ENCODE assay signal across 17 cellular contexts in genomic region chr7:36605261-36605660, GRCh38.
DNase-seq lines count a peak whose midpoint lies in the region; ATAC-seq, FAIRE-seq and TF ChIP-seq lines count a peak whose summit lies in the region.
"Had no signal": no experiment of that assay in that cellular context is flagged by ENCODE, and none has a peak within 500 bp of the region (broad histone marks: within the 10 kb centered on the region; RNA-seq: fewer than 3 reads in every experiment).

No MANE protein-coding gene starts in this region.

- H3K9me3 ChIP-seq in mammary epithelial cell (replicated peaks; ENCODE audit: insufficient read depth, low read length) = no peaks in the 10 kb centered on the region
- H3K9me3 ChIP-seq in breast epithelium = no peaks in the 10 kb centered on the region
- H3K9me3 ChIP-seq in Peyer's patch = no peaks in the 10 kb centered on the region
- H3K9me3 ChIP-seq: colonic mucosa, esophagus squamous epithelium, lower lobe of right lung had no signal

- TF ChIP-seq CTCF in mammary epithelial cell (conservative IDR thresholded peaks at IDR 0.05 in 1 of 2, IDR thresholded peaks at IDR 0.05 in 1 of 2; ENCODE audit: extremely low read depth in 1 of 2, insufficient read depth in 1 of 2, low read depth in 1 of 2, low read length in 2 of 2) (no peak), breast epithelium (IDR thresholded peaks at IDR 0.05) (no peak), bronchial epithelial cell (IDR thresholded peaks at IDR 0.05; ENCODE audit: insufficient read depth, low read length, severe bottlenecking) (no peak), Peyer's patch (IDR thresholded peaks at IDR 0.05) (no peak)

- DNase-seq in mammary epithelial cell (peak; percentile 82), breast epithelium (ENCODE audit: low spot score in 2 of 2) (no peak), bronchial epithelial cell (ENCODE audit: low read depth) (peak; percentile 84), myocyte (ENCODE audit: low read depth) (peak; percentile 55), Peyer's patch (no peak), T-helper 9 cell (no peak)
- DNase-seq in activated T-cell treated with anti-CD3 and anti-CD28 coated beads, Interleukin-2, amount 50 U/mL, for 72 hours = no peak
- DNase-seq: activated CD4-positive, CD25-positive, alpha-beta regulatory T cell; activated CD8-positive, alpha-beta memory T cell treated with anti-CD3 and anti-CD28 coated beads, Interleukin-2, amount 50 U/mL, for 48 hours; colonic mucosa; esophagus squamous epithelium; HFFc6; lower lobe of right lung; NCI-H2171 had no signal

- 6% methylated on average over 1 of the region's 1 CpG for WGBS in mammary epithelial cell (ENCODE audit: low coverage, missing lambda C conversion rate)

- H3K36me3 ChIP-seq in mammary epithelial cell (ENCODE audit: insufficient read depth, low read length) = no peaks in the 10 kb centered on the region
- H3K36me3 ChIP-seq in breast epithelium = no peaks in the 10 kb centered on the region
- no peaks in the 10 kb centered on the region for H3K36me3 ChIP-seq in bronchial epithelial cell (ENCODE audit: control insufficient read depth, insufficient read depth, low read length)
- no peaks in the 10 kb centered on the region for H3K36me3 ChIP-seq in Peyer's patch
- H3K36me3 ChIP-seq: colonic mucosa, esophagus squamous epithelium, lower lobe of right lung had no signal

- in situ Hi-C loops in mammary epithelial cell (cut with MboI; ENCODE audit: low sequenced_read_pairs in 2 of 2) = no loop called here

- no peaks in the 10 kb centered on the region for H3K27me3 Mint-ChIP-seq in activated T-cell treated with anti-CD3 and anti-CD28 coated beads, Interleukin-2, amount 50 U/mL, for 72 hours (ENCODE audit: low read depth)

- no peaks in the 10 kb centered on the region for H4K20me1 ChIP-seq in mammary epithelial cell (ENCODE audit: insufficient read depth, low read length)

- H3K9ac ChIP-seq in mammary epithelial cell (ENCODE audit: insufficient read depth, low read length) = no peak overlapping the region

- H3K4me3 Mint-ChIP-seq in activated T-cell treated with anti-CD3 and anti-CD28 coated beads, Interleukin-2, amount 50 U/mL, for 72 hours = peak overlapping the region in 1 of 2 donors; percentile 46
- H3K4me3 Mint-ChIP-seq: HFFc6 had no signal

- BruUV-seq in mammary epithelial cell (replicated peaks; lab: Mats Ljungman, UMichigan) = no TSS peak

- CTCF ChIA-PET in mammary epithelial cell (lab: Charles Lee; ENCODE audit: low non-redundant PET) = no interaction called here

- TF ChIP-seq POLR2A in breast epithelium (IDR thresholded peaks at IDR 0.05) (no peak), Peyer's patch (IDR thresholded peaks at IDR 0.05) (no peak)

- H3K4me1 Mint-ChIP-seq in activated T-cell treated with anti-CD3 and anti-CD28 coated beads, Interleukin-2, amount 50 U/mL, for 72 hours (ENCODE audit: low read depth) = peaks cover 72% of the 10 kb centered on the region

- peaks cover 34% of the 10 kb centered on the region for H3K4me1 ChIP-seq in mammary epithelial cell (ENCODE audit: insufficient read depth, low read length)
- H3K4me1 ChIP-seq in breast epithelium = no peaks in the 10 kb centered on the region
- no peaks in the 10 kb centered on the region for H3K4me1 ChIP-seq in Peyer's patch
- H3K4me1 ChIP-seq: colonic mucosa had no signal

- H3K4me2 ChIP-seq in mammary epithelial cell (ENCODE audit: insufficient read depth, low read depth, low read length) = peak overlapping the region; percentile 57

- H3K27me3 ChIP-seq in mammary epithelial cell (ENCODE audit: insufficient read depth, low read length) (no peaks in the 10 kb centered on the region), breast epithelium (no peaks in the 10 kb centered on the region), bronchial epithelial cell (ENCODE audit: control insufficient read depth, insufficient read depth, low read length) (no peaks in the 10 kb centered on the region), Peyer's patch (no peaks in the 10 kb centered on the region)
- H3K27me3 ChIP-seq: colonic mucosa, esophagus squamous epithelium had no signal

- no peak overlapping the region for H3K27ac Mint-ChIP-seq in activated T-cell treated with anti-CD3 and anti-CD28 coated beads, Interleukin-2, amount 50 U/mL, for 72 hours
- H3K27ac Mint-ChIP-seq: activated naive CD4-positive, alpha-beta T cell treated with anti-CD3 and anti-CD28 coated beads, Interleukin-2, amount 50 U/mL, for 72 hours; HFFc6 had no signal

- intact Hi-C loops in mammary epithelial cell (cut with micrococcal nuclease) = loop anchor here (2.0 to 10.0 kb wide), 4 partner anchors 46 to 110 kb away; no protein-coding TSS in a partner anchor
- intact Hi-C loops in breast epithelium (cut with DNase I; ENCODE audit: low total_unique reads) = no loop called here

- H3K9me3 Mint-ChIP-seq in activated T-cell treated with anti-CD3 and anti-CD28 coated beads, Interleukin-2, amount 50 U/mL, for 72 hours = no peaks in the 10 kb centered on the region
- H3K9me3 Mint-ChIP-seq: HFFc6 had no signal

- ATAC-seq in GM19397 (IDR thresholded peaks at IDR 0.05; ENCODE audit: unreplicated experiment) = no peak
- ATAC-seq in activated T-cell treated with anti-CD3 and anti-CD28 coated beads, Interleukin-2, amount 50 U/mL, for 72 hours (replicated peaks in 1 of 2) = no peak
- ATAC-seq: activated naive CD4-positive, alpha-beta T cell treated with anti-CD3 and anti-CD28 coated beads, Interleukin-2, amount 50 U/mL, for 72 hours; lower lobe of right lung had no signal

- no peak for FAIRE-seq in bronchial epithelial cell (lab: Jason Lieb, UNC)

- peak overlapping the region; percentile 32 for H2AFZ ChIP-seq in mammary epithelial cell (ENCODE audit: low read depth, low read length)

- peaks cover 2 to 3% of the 10 kb centered on the region in 2 donors for H3K36me3 Mint-ChIP-seq in activated T-cell treated with anti-CD3 and anti-CD28 coated beads, Interleukin-2, amount 50 U/mL, for 72 hours (ENCODE audit: insufficient read depth in 2 of 2)
- H3K36me3 Mint-ChIP-seq: activated naive CD4-positive, alpha-beta T cell treated with anti-CD3 and anti-CD28 coated beads, Interleukin-2, amount 50 U/mL, for 72 hours had no signal

- H3K4me3 ChIP-seq in mammary epithelial cell (replicated peaks in 1 of 3; ENCODE audit: insufficient read depth in 1 of 3, low read depth in 2 of 3, low read length in 3 of 3) (no peak overlapping the region), breast epithelium (no peak overlapping the region), bronchial epithelial cell (ENCODE audit: low read depth, low read length) (no peak overlapping the region), Peyer's patch (no peak overlapping the region)
- H3K4me3 ChIP-seq: colonic mucosa, esophagus squamous epithelium, lower lobe of right lung had no signal

- H3K27ac ChIP-seq in mammary epithelial cell (ENCODE audit: insufficient read depth, low read depth, low read length) (peak overlapping the region; percentile 51), breast epithelium (no peak overlapping the region), Peyer's patch (no peak overlapping the region)
- H3K27ac ChIP-seq: colonic mucosa, HL-60, lower lobe of right lung had no signal

- no peaks in the 10 kb centered on the region for H3K79me2 ChIP-seq in mammary epithelial cell (ENCODE audit: insufficient read depth, low read length)

- dilution Hi-C loops in mammary epithelial cell (cut with HindIII; ENCODE audit: low sequenced_read_pairs) = no loop called here

Comparison
In these comparisons a context has a peak if more than half of its experiments do, and no peak if none do; other contexts are left out.
1. DNase-seq: peak in mammary epithelial cell (single experiment), bronchial epithelial cell (single experiment) and myocyte (single experiment); none in breast epithelium (0 of 2), Peyer's patch (0 of 3), T-helper 9 cell (single experiment) and activated T-cell treated with anti-CD3 and anti-CD28 coated beads, Interleukin-2, amount 50 U/mL, for 72 hours (0 of 2).